7 cellular contexts compared by ENCODE assay signal in genomic region chr6:7721654-7722053, GRCh38.
DNase-seq lines count a peak whose midpoint lies in the region; TF ChIP-seq lines count a peak whose summit lies in the region.

No MANE protein-coding gene starts in this region.

- CTCF ChIA-PET in GM10248 (lab: Yijun Ruan, JAX) = interaction anchor here (0.9 to 5.6 kb wide), 14 partner anchors 9 to 499 kb away, joined by 3 to 59 read pairs (median 9); partner anchors contain the start of gene BLOC1S5

- peak overlapping the region; percentile 50 for H3K27ac ChIP-seq in neutrophil

- H3K9me3 ChIP-seq in neutrophil = no peaks in the 10 kb centered on the region

- H3K4me3 ChIP-seq in astrocyte of the spinal cord (ENCODE audit: low read depth, low read length) = no peak overlapping the region
- no peak overlapping the region for H3K4me3 ChIP-seq in neutrophil (ENCODE audit: low read depth in 1 of 2, low read length in 1 of 2)

- in situ Hi-C loops in astrocyte of the spinal cord (cut with HindIII; ENCODE audit: low sequenced_read_pairs) = no loop called here

- no peaks in the 10 kb centered on the region for H3K36me3 ChIP-seq in neutrophil

- H3K27me3 ChIP-seq in neutrophil = peaks cover 37% of the 10 kb centered on the region

- peaks cover 39 to 48% of the 10 kb centered on the region in 2 experiments for H3K4me1 ChIP-seq in neutrophil (ENCODE audit: control insufficient read depth in 1 of 2, insufficient read depth in 1 of 2, low read depth in 1 of 2, low read length in 1 of 2)

- POLR2A ChIA-PET in GM10248 (lab: Yijun Ruan, JAX) = no interaction called here

- peak; percentile 30 for TF ChIP-seq CTCF in GM10248 (IDR thresholded peaks at IDR 0.05; ENCODE audit: control extremely low read depth, extremely low read depth, low read depth, missing control alignments)
- peak; percentile 34 for TF ChIP-seq CTCF in astrocyte of the spinal cord (IDR thresholded peaks at IDR 0.05; ENCODE audit: low read depth, low read length)
- TF ChIP-seq CTCF in neutrophil (IDR thresholded peaks at IDR 0.05) = no peak

- DNase-seq in GM10248 (ENCODE audit: extremely low spot score) (peak; percentile 27), MV-4-11 (lab: John Stamatoyannopoulos, UW) (peak; percentile 22), astrocyte of the spinal cord (ENCODE audit: low read depth, low spot score) (peak; percentile 34), amygdala (lab: John Stamatoyannopoulos, UW) (no peak), NCI-H2029 (lab: John Stamatoyannopoulos, UW) (no peak), UCSD-AML1 (lab: John Stamatoyannopoulos, UW; ENCODE audit: unreplicated experiment) (no peak)

Comparison
In these comparisons a context has a peak if more than half of its experiments do, and no peak if none do; other contexts are left out.
1. DNase-seq: peak in GM10248 (single experiment), MV-4-11 (single experiment) and astrocyte of the spinal cord (single experiment); none in amygdala (0 of 56), NCI-H2029 (single experiment) and UCSD-AML1 (single experiment).